ENCODE assay signal across 4 cellular contexts in genomic region chr10:129509835-129510234, GRCh38.
"Had no signal": no experiment of that assay in that cellular context is flagged by ENCODE, and none has a peak within 500 bp of the region (broad histone marks: within the 10 kb centered on the region; RNA-seq: fewer than 3 reads in every experiment).

No MANE protein-coding gene starts in this region.

- DNase-seq: H9, HCEC 1CT, IMR-90 had no signal

- H3K4me2 ChIP-seq: GM23338 had no signal

- H2AFZ ChIP-seq: GM23338 had no signal

- H3K4me3 ChIP-seq: GM23338 had no signal
